8 cellular contexts compared by ENCODE assay signal in genomic region chr2:119240311-119241204, GRCh38. TPM values are rescaled to one million over a fixed set of nuclear protein-coding genes. Genes with fewer than 3 reads are reported as not detected.
DNase-seq lines count a peak whose midpoint lies in the region; ATAC-seq and TF ChIP-seq lines count a peak whose summit lies in the region.

No MANE protein-coding gene starts in this region.

- ATAC-seq in GM21529 (IDR thresholded peaks at IDR 0.05; ENCODE audit: unreplicated experiment) (no peak), GM21526 (IDR thresholded peaks at IDR 0.05; ENCODE audit: low FRiP score, unreplicated experiment) (no peak)

- H3K4me1 ChIP-seq in BE2C: peaks cover 7% of the 10 kb centered on the region

- no peak overlapping the region for H3K4me3 ChIP-seq in BE2C (ENCODE audit: low read depth, low read length)

- no peaks in the 10 kb centered on the region for H3K27me3 ChIP-seq in BE2C

- no peak for TF ChIP-seq CTCF in BE2C (IDR thresholded peaks at IDR 0.05; ENCODE audit: low read depth, low read length)

- no peaks in the 10 kb centered on the region for H3K36me3 ChIP-seq in BE2C

- H3K9me3 ChIP-seq in BE2C: no peaks in the 10 kb centered on the region

- DNase-seq in BE2C (peak; percentile 69), NCI-H1436 (lab: John Stamatoyannopoulos, UW) (peak; percentile 82), astrocyte of the hippocampus (ENCODE audit: low read depth, low spot score) (peak; percentile 78), kidney tubule cell (ENCODE audit: low spot score) (peak; percentile 73), kidney glomerular epithelial cell (lab: John Stamatoyannopoulos, UW) (no peak), NOMO-1 (lab: John Stamatoyannopoulos, UW; ENCODE audit: unreplicated experiment in 2 of 2) (no peak)

RNA-seq across cellular contexts. Expression of gene STEAP3, which starts 16.9 kb away (rescaled TPM):
- 8.5 TPM for polyA plus RNA-seq in BE2C (2012; ENCODE audit: insufficient read depth, insufficient read length, low read depth)

Comparison
In these comparisons a context has a peak if more than half of its experiments do, and no peak if none do; other contexts are left out.
1. DNase-seq: peak in BE2C (single experiment), NCI-H1436 (single experiment), astrocyte of the hippocampus (single experiment) and kidney tubule cell (single experiment); none in kidney glomerular epithelial cell (single experiment) and NOMO-1 (0 of 2).